Comparison of ENCODE assay signal across 10 cellular contexts in genomic region chrX:37993857-37994619, GRCh38. TPM values are rescaled to one million over a fixed set of nuclear protein-coding genes. Genes with fewer than 3 reads are reported as not detected.
DNase-seq lines count a peak whose midpoint lies in the region; ATAC-seq, FAIRE-seq and TF ChIP-seq lines count a peak whose summit lies in the region.
"Had no signal": no experiment of that assay in that cellular context is flagged by ENCODE, and none has a peak within 500 bp of the region (broad histone marks: within the 10 kb centered on the region; RNA-seq: fewer than 3 reads in every experiment).

No MANE protein-coding gene starts in this region.

- intact Hi-C loops in activated CD8-positive, alpha-beta T cell treated with anti-CD3 and anti-CD28 coated beads for 36 hours (cut with micrococcal nuclease), result no loop called here

- no peaks in the 10 kb centered on the region for H3K27me3 ChIP-seq in small intestine (ENCODE audit: control insufficient read depth in 2 of 2, insufficient read depth in 2 of 2, low read length in 2 of 2)
- H3K27me3 ChIP-seq: cardiac muscle cell had no signal

- no peak for TF ChIP-seq CTCF in activated CD8-positive, alpha-beta T cell treated with anti-CD3 and anti-CD28 coated beads for 36 hours (IDR thresholded peaks at IDR 0.05)

- DNase-seq in NCI-H524 (lab: John Stamatoyannopoulos, UW) (peak; percentile 4 to 56), NCI-H524 treated with DMSO at 0.1 percent for 48 hours (lab: John Stamatoyannopoulos, UW) (no peak), small intestine (peak; percentile 57)
- DNase-seq in activated CD8-positive, alpha-beta T cell treated with anti-CD3 and anti-CD28 coated beads for 36 hours, result peak; percentile 9
- no peak for DNase-seq in NK-92 treated with Interleukin-12 subunit alpha and Interleukin-12 subunit beta, amount 100 ng/mL, for 24 hours (lab: John Stamatoyannopoulos, UW)
- DNase-seq in stimulated activated CD4-positive, alpha-beta T cell treated with anti-CD3 and anti-CD28 coated beads, Interleukin-2, amount 100 ng/mL, for 48 hours, result no peak

- H3K4me3 ChIP-seq in small intestine (ENCODE audit: low read depth in 1 of 2, low read length in 2 of 2), result no peak overlapping the region
- H3K4me3 ChIP-seq: cardiac muscle cell had no signal

- ATAC-seq in HG03565 (IDR thresholded peaks at IDR 0.05; ENCODE audit: unreplicated experiment), result peak; percentile 92
- ATAC-seq in activated CD8-positive, alpha-beta T cell treated with anti-CD3 and anti-CD28 coated beads for 36 hours, result peak; percentile 24
- ATAC-seq in GM21529 (IDR thresholded peaks at IDR 0.05; ENCODE audit: unreplicated experiment), result no peak

- H3K36me3 Mint-ChIP-seq in activated CD8-positive, alpha-beta T cell treated with anti-CD3 and anti-CD28 coated beads for 36 hours (ENCODE audit: low read depth), result no peaks in the 10 kb centered on the region

- CTCF ChIA-PET in activated CD8-positive, alpha-beta T cell treated with anti-CD3 and anti-CD28 coated beads for 36 hours (lab: Charles Lee), result no interaction called here

- no peaks in the 10 kb centered on the region for H3K9me3 ChIP-seq in small intestine (ENCODE audit: control insufficient read depth, low read depth)

- H3K4me1 Mint-ChIP-seq in activated CD8-positive, alpha-beta T cell treated with anti-CD3 and anti-CD28 coated beads for 36 hours (ENCODE audit: low read depth), result no peaks in the 10 kb centered on the region

- no peak for FAIRE-seq in small intestine (lab: Jason Lieb, UNC)

- no peaks in the 10 kb centered on the region for H3K4me1 ChIP-seq in small intestine (ENCODE audit: control insufficient read depth in 2 of 2, insufficient read depth in 1 of 2, low read depth in 1 of 2, low read length in 1 of 2)

- H3K9me3 Mint-ChIP-seq in activated CD8-positive, alpha-beta T cell treated with anti-CD3 and anti-CD28 coated beads for 36 hours, result no peaks in the 10 kb centered on the region
- H3K9me3 Mint-ChIP-seq: T-helper 2 cell treated with Interferon-gamma antibody and Interleukin-4, amounts not matched to agents 5 μg/mL and 100 μg/mL, for 36 hours had no signal

- WGBS in small intestine, 3 donors, result 23 to 56% (median 44%) methylated on average over 7 of the region's 7 CpGs

- POLR2A ChIA-PET in activated CD8-positive, alpha-beta T cell treated with anti-CD3 and anti-CD28 coated beads for 36 hours (lab: Charles Lee), result no interaction called here

- peaks cover 6% of the 10 kb centered on the region for H3K27me3 Mint-ChIP-seq in activated CD8-positive, alpha-beta T cell treated with anti-CD3 and anti-CD28 coated beads for 36 hours

- H3K4me3 Mint-ChIP-seq in activated CD8-positive, alpha-beta T cell treated with anti-CD3 and anti-CD28 coated beads for 36 hours, result no peak overlapping the region
- H3K4me3 Mint-ChIP-seq: T-helper 2 cell treated with Interferon-gamma antibody and Interleukin-4, amounts not matched to agents 5 μg/mL and 100 μg/mL, for 36 hours had no signal

- H3K36me3 ChIP-seq in small intestine (ENCODE audit: control insufficient read depth in 2 of 2, insufficient read depth in 2 of 2, low read length in 2 of 2), result no peaks in the 10 kb centered on the region
- H3K36me3 ChIP-seq: cardiac muscle cell had no signal

- peak overlapping the region in 1 of 2 donors; percentile 24 for H3K27ac ChIP-seq in small intestine (ENCODE audit: low read depth in 1 of 2, low read length in 1 of 2)
- H3K27ac ChIP-seq: cardiac muscle cell had no signal

- no peak overlapping the region for H3K27ac Mint-ChIP-seq in activated CD8-positive, alpha-beta T cell treated with anti-CD3 and anti-CD28 coated beads for 36 hours
- H3K27ac Mint-ChIP-seq: T-helper 2 cell treated with Interferon-gamma antibody and Interleukin-4, amounts not matched to agents 5 μg/mL and 100 μg/mL, for 36 hours had no signal

RNA-seq across cellular contexts. Expression of gene SYTL5, which starts 12.3 kb away (rescaled TPM):
- total RNA-seq in activated CD8-positive, alpha-beta T cell treated with anti-CD3 and anti-CD28 coated beads for 36 hours, result not detected
- polyA plus RNA-seq in small intestine, result 1 to 10 TPM in 2 of 3 donors, under 1 TPM in 1; 0.76 to 4.9 (median 4.1) TPM

Comparison
In these comparisons a context has a peak if more than half of its experiments do, and no peak if none do; other contexts are left out.
1. DNase-seq: peak in NCI-H524 (2 of 2), activated CD8-positive, alpha-beta T cell treated with anti-CD3 and anti-CD28 coated beads for 36 hours (single experiment) and small intestine (single experiment); none in NCI-H524 treated with DMSO at 0.1 percent for 48 hours (single experiment), NK-92 treated with Interleukin-12 subunit alpha and Interleukin-12 subunit beta, amount 100 ng/mL, for 24 hours (single experiment) and stimulated activated CD4-positive, alpha-beta T cell treated with anti-CD3 and anti-CD28 coated beads, Interleukin-2, amount 100 ng/mL, for 48 hours (0 of 2).